Comparison of ENCODE assay signal across 9 cellular contexts in genomic region chr4:140233811-140234696, GRCh38.
DNase-seq lines count a peak whose midpoint lies in the region; ATAC-seq and TF ChIP-seq lines count a peak whose summit lies in the region.
"Had no signal": no experiment of that assay in that cellular context is flagged by ENCODE, and none has a peak within 500 bp of the region (broad histone marks: within the 10 kb centered on the region; RNA-seq: fewer than 3 reads in every experiment).

No MANE protein-coding gene starts in this region.

- H3K27me3 Mint-ChIP-seq in natural killer cell treated with Interleukin-12 subunit alpha and Interleukin-12 subunit beta and Interleukin-15 and Interleukin-18, amount 100 ng/mL, for 72 hours: peaks cover 16 to 20% of the 10 kb centered on the region in 2 donors
- peaks cover 15 to 35% of the 10 kb centered on the region in 2 donors for H3K27me3 Mint-ChIP-seq in natural killer cell (ENCODE audit: low read depth in 2 of 2)

- no peak for DNase-seq in natural killer cell treated with Interleukin-12 subunit alpha and Interleukin-12 subunit beta and Interleukin-15 and Interleukin-18, amount 100 ng/mL, for 72 hours (ENCODE audit: low spot score)
- DNase-seq in natural killer cell (no peak), glomerular visceral epithelial cell (ENCODE audit: extremely low spot score) (peak; percentile 21), GM19238 (ENCODE audit: insufficient read length, low spot score) (no peak), NCI-H748 treated with DMSO at 0.1 percent for 48 hours (lab: John Stamatoyannopoulos, UW) (no peak)
- DNase-seq in activated T-cell treated with anti-CD3 and anti-CD28 coated beads, Interleukin-2, amount 50 U/mL, for 48 hours: peak; percentile 38 to 44
- DNase-seq: DMS153 had no signal

- H3K9me3 Mint-ChIP-seq in natural killer cell treated with Interleukin-12 subunit alpha and Interleukin-12 subunit beta and Interleukin-15 and Interleukin-18, amount 100 ng/mL, for 72 hours: no peaks in the 10 kb centered on the region
- H3K9me3 Mint-ChIP-seq in natural killer cell: no peaks in the 10 kb centered on the region

- intact Hi-C loops in natural killer cell (cut with micrococcal nuclease): no loop called here

- TF ChIP-seq CTCF in natural killer cell (IDR thresholded peaks at IDR 0.05): no peak

- H3K36me3 Mint-ChIP-seq in natural killer cell treated with Interleukin-12 subunit alpha and Interleukin-12 subunit beta and Interleukin-15 and Interleukin-18, amount 100 ng/mL, for 72 hours: no peaks in the 10 kb centered on the region
- no peaks in the 10 kb centered on the region for H3K36me3 Mint-ChIP-seq in natural killer cell

- H3K27ac Mint-ChIP-seq in natural killer cell treated with Interleukin-12 subunit alpha and Interleukin-12 subunit beta and Interleukin-15 and Interleukin-18, amount 100 ng/mL, for 72 hours: peak overlapping the region; percentile 57 to 79
- H3K27ac Mint-ChIP-seq in natural killer cell: no peak overlapping the region

- H3K4me3 Mint-ChIP-seq in natural killer cell treated with Interleukin-12 subunit alpha and Interleukin-12 subunit beta and Interleukin-15 and Interleukin-18, amount 100 ng/mL, for 72 hours: peak overlapping the region; percentile 63
- no peak overlapping the region for H3K4me3 Mint-ChIP-seq in natural killer cell

- H3K4me1 Mint-ChIP-seq in natural killer cell treated with Interleukin-12 subunit alpha and Interleukin-12 subunit beta and Interleukin-15 and Interleukin-18, amount 100 ng/mL, for 72 hours (ENCODE audit: low read depth in 2 of 2): peaks cover 0 to 6% of the 10 kb centered on the region in 2 donors
- H3K4me1 Mint-ChIP-seq in natural killer cell: no peaks in the 10 kb centered on the region

- no peak for ATAC-seq in natural killer cell treated with Interleukin-12 subunit alpha and Interleukin-12 subunit beta and Interleukin-15 and Interleukin-18, amount 100 ng/mL, for 72 hours
- no peak for ATAC-seq in natural killer cell
- no peak for ATAC-seq in GM21529 (IDR thresholded peaks at IDR 0.05; ENCODE audit: unreplicated experiment)
- no peak for ATAC-seq in HG03039 (IDR thresholded peaks at IDR 0.05; ENCODE audit: unreplicated experiment)

Comparison
In these comparisons a context has a peak if more than half of its experiments do, and no peak if none do; other contexts are left out.
1. H3K27ac Mint-ChIP-seq: peak in natural killer cell treated with Interleukin-12 subunit alpha and Interleukin-12 subunit beta and Interleukin-15 and Interleukin-18, amount 100 ng/mL, for 72 hours (2 of 2); none in natural killer cell (0 of 2).
2. DNase-seq: peak in activated T-cell treated with anti-CD3 and anti-CD28 coated beads, Interleukin-2, amount 50 U/mL, for 48 hours (2 of 2) and glomerular visceral epithelial cell (single experiment); none in natural killer cell treated with Interleukin-12 subunit alpha and Interleukin-12 subunit beta and Interleukin-15 and Interleukin-18, amount 100 ng/mL, for 72 hours (single experiment), natural killer cell (single experiment), GM19238 (single experiment) and NCI-H748 treated with DMSO at 0.1 percent for 48 hours (single experiment).